16 cellular contexts compared by ENCODE assay signal in genomic region chr2:27828305-27828704, GRCh38.
"Had no signal": no experiment of that assay in that cellular context is flagged by ENCODE, and none has a peak within 500 bp of the region (broad histone marks: within the 10 kb centered on the region; RNA-seq: fewer than 3 reads in every experiment).

No MANE protein-coding gene starts in this region.

- ATAC-seq: activated T-helper 17 cell treated with anti-CD3 and anti-CD28 coated beads, Interleukin-2, amount 50 U/mL, for 72 hours; left ventricle myocardium superior; natural killer cell treated with Interleukin-12 subunit alpha and Interleukin-12 subunit beta and Interleukin-15 and Interleukin-18, amount 100 ng/mL, for 72 hours; upper lobe of right lung had no signal

- DNase-seq: activated CD4-positive, alpha-beta T cell treated with anti-CD3 and anti-CD28 coated beads for 1 hour; activated CD4-positive, alpha-beta T cell treated with anti-CD3 and anti-CD28 coated beads, Interleukin-2, amount 50 U/mL, for 4 hours; activated naive CD4-positive, alpha-beta T cell treated with Interleukin-2 at 50 U/mL for 16 hours; activated T-cell treated with anti-CD3 and anti-CD28 coated beads for 4 hours; anterior cingulate cortex; brain microvascular endothelial cell; cortex of kidney; effector CD4-positive, alpha-beta T cell; left ventricle myocardium superior; mesendoderm; retina; stimulated activated CD4-positive, alpha-beta T cell treated with anti-CD3 and anti-CD28 coated beads, Interleukin-12 subunit alpha, Interleukin-12 subunit beta, amount 100 ng/mL, for 4 hours; stimulated activated CD4-positive, alpha-beta T cell treated with anti-CD3 and anti-CD28 coated beads, Interleukin-2, amount 100 ng/mL, for 24 hours; upper lobe of right lung had no signal
